In genomic region chr19:44748426-44749254, GRCh38 we compare ENCODE assay signal across 8 cellular contexts. TPM values are rescaled to one million over a fixed set of nuclear protein-coding genes. Genes with fewer than 3 reads are reported as not detected.
DNase-seq lines count a peak whose midpoint lies in the region; ATAC-seq and TF ChIP-seq lines count a peak whose summit lies in the region.

BCL3 (plus strand) TSS chr19:44748708; CDS start chr19:44748791, 83 bp downstream.

- peak within 1 kb of the TSS; percentile 94 for H3K4me3 Mint-ChIP-seq in activated CD4-positive, alpha-beta T cell treated with anti-CD3 and anti-CD28 coated beads for 36 hours
- H3K4me3 Mint-ChIP-seq in dendritic cell treated with granulocyte-macrophage colony-stimulating factor and Interleukin-4, amounts not matched to agents 40 ng/mL and 50 ng/mL, for 4 days, result peak within 1 kb of the TSS; percentile 97

- no peaks in the 10 kb centered on the region for H3K9me3 Mint-ChIP-seq in activated CD4-positive, alpha-beta T cell treated with anti-CD3 and anti-CD28 coated beads for 36 hours (ENCODE audit: low read depth)
- H3K9me3 Mint-ChIP-seq in dendritic cell treated with granulocyte-macrophage colony-stimulating factor and Interleukin-4, amounts not matched to agents 40 ng/mL and 50 ng/mL, for 4 days, result no peaks in the 10 kb centered on the region

- peaks cover 0 to 12% of the 10 kb centered on the region in 2 donors for H3K36me3 ChIP-seq in lung (ENCODE audit: control insufficient read depth in 2 of 2, insufficient read depth in 2 of 2, low read length in 2 of 2)

- DNase-seq in NK-92 treated with Interleukin-12 subunit alpha and Interleukin-12 subunit beta, amount 100 ng/mL, for 24 hours (lab: John Stamatoyannopoulos, UW), result peak; percentile 82
- DNase-seq in NK-92 (lab: John Stamatoyannopoulos, UW; ENCODE audit: unreplicated experiment) (no peak), HuH-7 (ENCODE audit: low spot score) (peak; percentile 60), lung (ENCODE audit: low spot score) (peak; percentile 77)
- DNase-seq in activated CD4-positive, alpha-beta T cell treated with anti-CD3 and anti-CD28 coated beads for 36 hours, result peak; percentile 87
- peak; percentile 26 for DNase-seq in stimulated activated CD8-positive, alpha-beta memory T cell treated with anti-CD3 and anti-CD28 coated beads, Interleukin-15, amount 100 ng/mL, for 1 hour (ENCODE audit: low read depth)

- peak within 1 kb of the TSS; percentile 95 for H3K27ac Mint-ChIP-seq in activated CD4-positive, alpha-beta T cell treated with anti-CD3 and anti-CD28 coated beads for 36 hours
- H3K27ac Mint-ChIP-seq in dendritic cell treated with granulocyte-macrophage colony-stimulating factor and Interleukin-4, amounts not matched to agents 40 ng/mL and 50 ng/mL, for 4 days, result peak within 1 kb of the TSS; percentile 97

- H3K27me3 ChIP-seq in lung (ENCODE audit: control insufficient read depth, insufficient read depth), result no peaks in the 10 kb centered on the region

- no peak for TF ChIP-seq CTCF in lung (IDR thresholded peaks at IDR 0.05; ENCODE audit: control extremely low read depth, extremely low read depth)

- 1 to 3% methylated on average over 8 to 88 of the region's 88 CpGs for WGBS in lung, 2 donors

- peaks cover 52% of the 10 kb centered on the region for H3K4me1 Mint-ChIP-seq in activated CD4-positive, alpha-beta T cell treated with anti-CD3 and anti-CD28 coated beads for 36 hours
- H3K4me1 Mint-ChIP-seq in dendritic cell treated with granulocyte-macrophage colony-stimulating factor and Interleukin-4, amounts not matched to agents 40 ng/mL and 50 ng/mL, for 4 days (ENCODE audit: low read depth), result peaks cover 62% of the 10 kb centered on the region

- no peaks in the 10 kb centered on the region for H3K9me3 ChIP-seq in lung (ENCODE audit: control insufficient read depth in 2 of 2, insufficient read depth in 1 of 2, low read length in 1 of 2)

- peaks cover 40% of the 10 kb centered on the region for H3K36me3 Mint-ChIP-seq in activated CD4-positive, alpha-beta T cell treated with anti-CD3 and anti-CD28 coated beads for 36 hours (ENCODE audit: low read depth)
- peaks cover 57% of the 10 kb centered on the region for H3K36me3 Mint-ChIP-seq in dendritic cell treated with granulocyte-macrophage colony-stimulating factor and Interleukin-4, amounts not matched to agents 40 ng/mL and 50 ng/mL, for 4 days (ENCODE audit: low read depth)

- peaks cover 8 to 29% of the 10 kb centered on the region in 2 donors for H3K4me1 ChIP-seq in lung (ENCODE audit: control insufficient read depth in 2 of 2, insufficient read depth in 2 of 2, low read length in 2 of 2)

- ATAC-seq in activated CD4-positive, alpha-beta T cell treated with anti-CD3 and anti-CD28 coated beads for 36 hours, result peak; percentile 42
- ATAC-seq in lung (ENCODE audit: insufficient read depth, low FRiP score) (peak; percentile 64), HG03457 (IDR thresholded peaks at IDR 0.05; ENCODE audit: unreplicated experiment) (no peak)

- POLR2A ChIA-PET in activated CD4-positive, alpha-beta T cell treated with anti-CD3 and anti-CD28 coated beads for 36 hours (lab: Charles Lee), result no interaction called here

- intact Hi-C loops in activated CD4-positive, alpha-beta T cell treated with anti-CD3 and anti-CD28 coated beads for 36 hours (cut with DNase I, micrococcal nuclease), result loop anchor here in 1 of 2 experiments (2.0 to 5.0 kb wide), 3 partner anchors 759 to 1286 kb away; partner anchors contain the start of genes SMG9 and VASP
- intact Hi-C loops in dendritic cell treated with granulocyte-macrophage colony-stimulating factor and Interleukin-4, amounts not matched to agents 40 ng/mL and 50 ng/mL, for 4 days (cut with micrococcal nuclease), result loop anchor here (2.0 kb wide), 2 partner anchors 22 to 24 kb away; no protein-coding TSS in a partner anchor

- H3K27ac ChIP-seq in lung (ENCODE audit: low read depth in 1 of 2, low read length in 1 of 2), result peak within 1 kb of the TSS; percentile 86 to 91

- CTCF ChIA-PET in activated CD4-positive, alpha-beta T cell treated with anti-CD3 and anti-CD28 coated beads for 36 hours (lab: Charles Lee), result interaction anchor here (1.3 to 2.0 kb wide), 3 partner anchors 22 to 92 kb away, joined by 3 to 11 read pairs (median 7); no protein-coding TSS in a partner anchor

- peak within 1 kb of the TSS; percentile 67 for H3K4me3 ChIP-seq in lung

- H3K27me3 Mint-ChIP-seq in activated CD4-positive, alpha-beta T cell treated with anti-CD3 and anti-CD28 coated beads for 36 hours, result no peaks in the 10 kb centered on the region
- no peaks in the 10 kb centered on the region for H3K27me3 Mint-ChIP-seq in dendritic cell treated with granulocyte-macrophage colony-stimulating factor and Interleukin-4, amounts not matched to agents 40 ng/mL and 50 ng/mL, for 4 days

RNA-seq across cellular contexts. Expression of gene BCL3, which starts in this region (rescaled TPM):
- 10 to 100 TPM; 56.2 to 81.5 TPM for total RNA-seq in activated CD4-positive, alpha-beta T cell treated with anti-CD3 and anti-CD28 coated beads for 36 hours
- total RNA-seq in lung, result 10 to 100 TPM; 17.6 to 63.8 TPM
- 100 to 1,000 TPM in 1 of 2 donors, 10 to 100 TPM in 1; 63.7 to 233 TPM for polyA plus RNA-seq in lung
